25 cellular contexts compared by ENCODE assay signal in the genomic region with DNA sequence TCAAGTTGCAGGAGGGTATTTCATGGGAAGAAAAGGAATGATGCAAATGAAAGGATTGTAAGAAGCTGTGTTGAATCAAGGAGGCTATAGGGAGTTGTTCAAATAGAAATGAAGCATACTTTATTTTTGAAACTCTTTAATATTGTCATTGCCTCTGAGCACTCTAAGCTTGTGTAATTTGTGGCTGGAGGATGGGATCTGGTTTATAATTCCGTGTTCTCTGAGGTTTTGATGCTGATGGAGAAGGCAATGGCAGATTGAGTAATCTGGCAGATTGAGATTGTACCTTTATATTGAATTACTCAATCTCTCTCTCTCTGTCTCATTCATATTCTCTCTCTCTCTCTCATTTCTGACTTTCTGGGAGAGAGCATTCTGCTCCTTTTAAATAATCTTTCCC.
"Had no signal": no experiment of that assay in that cellular context is flagged by ENCODE, and none has a peak within 500 bp of the region (broad histone marks: within the 10 kb centered on the region; RNA-seq: fewer than 3 reads in every experiment).

No MANE protein-coding gene starts in this region.

- H3K4me1 ChIP-seq: psoas muscle, transverse colon had no signal

- H3K36me3 ChIP-seq: esophagus squamous epithelium, heart right ventricle, left lung, ovary, suprapubic skin, transverse colon had no signal

- H3K27me3 ChIP-seq: esophagus squamous epithelium, heart right ventricle, left lung, ovary, suprapubic skin, transverse colon had no signal

- H3K27ac ChIP-seq: ovary, psoas muscle, suprapubic skin, transverse colon had no signal

- FAIRE-seq: islet of Langerhans, small intestine had no signal

- DNase-seq: dermis blood vessel endothelial cell; effector memory CD8-positive, alpha-beta T cell; erythroblast; esophagus squamous epithelium; foreskin melanocyte; glutamatergic neuron; heart right ventricle; hippocampal formation; left cardiac atrium; left lung; naive thymus-derived CD8-positive, alpha-beta T cell; nephron progenitor cell; nucleus accumbens; ovary; posterior cingulate gyrus; psoas muscle; right cardiac atrium; small intestine; stimulated activated CD4-positive, alpha-beta T cell treated with anti-CD3 and anti-CD28 coated beads, Interleukin-15, amount 100 ng/mL, for 24 hours; stimulated activated CD4-positive, alpha-beta T cell treated with anti-CD3 and anti-CD28 coated beads, Interleukin-2, amount 100 ng/mL, for 48 hours; stimulated activated naive B cell treated with anti-CD40 and anti-IgM and Interleukin-4, amounts not matched to agents 10 μg/mL and 1 μg/mL and 100 μg/mL, for 72 hours; transverse colon had no signal

- H3K4me3 ChIP-seq: coronary artery, esophagus squamous epithelium, heart right ventricle, left lung, ovary, psoas muscle, suprapubic skin, transverse colon had no signal

- H3K9me3 ChIP-seq: esophagus squamous epithelium, left lung, ovary, psoas muscle, suprapubic skin, transverse colon had no signal

- ATAC-seq: effector memory CD8-positive, alpha-beta T cell; left cardiac atrium; left lung; naive thymus-derived CD8-positive, alpha-beta T cell; right cardiac atrium; stimulated activated naive B cell treated with anti-CD40 and anti-IgM and Interleukin-4, amounts not matched to agents 10 μg/mL and 1 μg/mL and 100 μg/mL, for 72 hours had no signal
